In genomic region chr11:58286249-58286648, GRCh38 we compare ENCODE assay signal across 9 cellular contexts. TPM values are rescaled to one million over a fixed set of nuclear protein-coding genes. Genes with fewer than 3 reads are reported as not detected.
A peak's percentile ranks its signal among the peaks of the same experiment; 100 is the strongest.
DNase-seq lines count a peak whose midpoint lies in the region; ATAC-seq and TF ChIP-seq lines count a peak whose summit lies in the region.
"Had no signal": no experiment of that assay in that cellular context is flagged by ENCODE, and none has a peak within 500 bp of the region (broad histone marks: within the 10 kb centered on the region; RNA-seq: fewer than 3 reads in every experiment).

No MANE protein-coding gene starts in this region.

- H3K36me3 ChIP-seq in BJ (ENCODE audit: control insufficient read depth, insufficient read depth, low read length) (no peaks in the 10 kb centered on the region), suprapubic skin (no peaks in the 10 kb centered on the region)
- H3K36me3 ChIP-seq: neutrophil had no signal

- DNase-seq in BJ (ENCODE audit: low read depth) (no peak), RWPE1 (ENCODE audit: low spot score) (peak; percentile 11), foreskin keratinocyte (peak in 1 of 2 donors; percentile 49), suprapubic skin (ENCODE audit: low spot score in 2 of 2) (no peak), NCI-H2227 treated with DMSO at 0.1 percent for 48 hours (lab: John Stamatoyannopoulos, UW) (no peak)
- no peak for DNase-seq in activated T-helper 2 cell treated with anti-CD3 and anti-CD28 coated beads, Interferon-gamma antibody, Interleukin-2, Interleukin-4, amounts not matched to agents 10 μg/mL and 5 μg/mL and 100 μg/mL, durations not matched to agents 14 hours and 24 hours and 36 hours (ENCODE audit: low spot score)

- TF ChIP-seq EP300 in suprapubic skin (IDR thresholded peaks at IDR 0.05), result no peak

- H3K4me1 Mint-ChIP-seq in activated T-helper 2 cell treated with anti-CD3 and anti-CD28 coated beads, Interferon-gamma antibody, Interleukin-2, Interleukin-4, amounts not matched to agents 10 μg/mL and 5 μg/mL and 100 μg/mL, durations not matched to agents 14 hours and 24 hours and 36 hours (ENCODE audit: low read depth), result no peaks in the 10 kb centered on the region

- TF ChIP-seq CTCF in BJ (IDR thresholded peaks at IDR 0.05; ENCODE audit: insufficient read depth, low read depth, low read length) (peak; percentile 75), RWPE1 (conservative IDR thresholded peaks at IDR 0.05; ENCODE audit: low read depth) (peak; percentile 48), foreskin keratinocyte (conservative IDR thresholded peaks at IDR 0.05) (peak; percentile 82), suprapubic skin (IDR thresholded peaks at IDR 0.05) (peak; percentile 20 to 39)

- no peaks in the 10 kb centered on the region for H3K27me3 Mint-ChIP-seq in activated T-helper 2 cell treated with anti-CD3 and anti-CD28 coated beads, Interferon-gamma antibody, Interleukin-2, Interleukin-4, amounts not matched to agents 10 μg/mL and 5 μg/mL and 100 μg/mL, durations not matched to agents 14 hours and 24 hours and 36 hours (ENCODE audit: low read depth)

- no peaks in the 10 kb centered on the region for H3K9me3 Mint-ChIP-seq in activated T-helper 2 cell treated with anti-CD3 and anti-CD28 coated beads, Interferon-gamma antibody, Interleukin-2, Interleukin-4, amounts not matched to agents 10 μg/mL and 5 μg/mL and 100 μg/mL, durations not matched to agents 14 hours and 24 hours and 36 hours

- H3K36me3 Mint-ChIP-seq in activated T-helper 2 cell treated with anti-CD3 and anti-CD28 coated beads, Interferon-gamma antibody, Interleukin-2, Interleukin-4, amounts not matched to agents 10 μg/mL and 5 μg/mL and 100 μg/mL, durations not matched to agents 14 hours and 24 hours and 36 hours (ENCODE audit: low read depth), result no peaks in the 10 kb centered on the region

- no peak overlapping the region for H3K4me3 Mint-ChIP-seq in activated T-helper 2 cell treated with anti-CD3 and anti-CD28 coated beads, Interferon-gamma antibody, Interleukin-2, Interleukin-4, amounts not matched to agents 10 μg/mL and 5 μg/mL and 100 μg/mL, durations not matched to agents 14 hours and 24 hours and 36 hours (ENCODE audit: low read depth)

- peak; percentile 87 for ATAC-seq in GM18508 (IDR thresholded peaks at IDR 0.05; ENCODE audit: insufficient read depth, unreplicated experiment)
- peak; percentile 92 for ATAC-seq in HG03159 (IDR thresholded peaks at IDR 0.05; ENCODE audit: unreplicated experiment)
- ATAC-seq in foreskin keratinocyte, result peak; percentile 86

- H3K4me1 ChIP-seq in foreskin keratinocyte, result no peaks in the 10 kb centered on the region
- H3K4me1 ChIP-seq in suprapubic skin, result no peaks in the 10 kb centered on the region

- H3K4me3 ChIP-seq in BJ (ENCODE audit: low read depth, low read length) (no peak overlapping the region), suprapubic skin (no peak overlapping the region)

- peaks cover 8% of the 10 kb centered on the region for H3K9me3 ChIP-seq in suprapubic skin
- H3K9me3 ChIP-seq: neutrophil had no signal

- TF ChIP-seq POLR2A in suprapubic skin (IDR thresholded peaks at IDR 0.05), result no peak

- no peak overlapping the region for H3K27ac Mint-ChIP-seq in activated T-helper 2 cell treated with anti-CD3 and anti-CD28 coated beads, Interferon-gamma antibody, Interleukin-2, Interleukin-4, amounts not matched to agents 10 μg/mL and 5 μg/mL and 100 μg/mL, durations not matched to agents 14 hours and 24 hours and 36 hours

- CTCF ChIA-PET in BJ (lab: Yijun Ruan, JAX), result interaction anchor here (0.7 to 1.9 kb wide), 21 partner anchors 9 to 535 kb away, joined by 3 to 8 read pairs (median 3); partner anchors contain the start of gene BTBD18
- CTCF ChIA-PET in RWPE1 (lab: Yijun Ruan, JAX), result interaction anchor here (0.5 to 0.7 kb wide), 3 partner anchors 10 to 624 kb away, joined by 3 read pairs; no protein-coding TSS in a partner anchor

- 19% methylated on average over 1 of the region's 1 CpG for WGBS in suprapubic skin

- no peak overlapping the region for H3K27ac ChIP-seq in RWPE1
- no peak overlapping the region for H3K27ac ChIP-seq in foreskin keratinocyte
- H3K27ac ChIP-seq in suprapubic skin, result no peak overlapping the region
- H3K27ac ChIP-seq: neutrophil had no signal

- POLR2A ChIA-PET in BJ (lab: Charles Lee), result interaction anchor here (0.6 kb wide), 1 partner anchor 341 kb away, joined by 3 read pairs; no protein-coding TSS in a partner anchor
- POLR2A ChIA-PET in RWPE1 (lab: Yijun Ruan, JAX; ENCODE audit: low non-redundant PET), result no interaction called here

- H3K27me3 ChIP-seq in BJ (ENCODE audit: control insufficient read depth, insufficient read depth, low read length) (no peaks in the 10 kb centered on the region), foreskin keratinocyte (no peaks in the 10 kb centered on the region), suprapubic skin (no peaks in the 10 kb centered on the region)
- H3K27me3 ChIP-seq: neutrophil had no signal

- intact Hi-C loops in activated T-helper 2 cell treated with anti-CD3 and anti-CD28 coated beads, Interferon-gamma antibody, Interleukin-2, Interleukin-4, amounts not matched to agents 10 μg/mL and 5 μg/mL and 100 μg/mL, durations not matched to agents 14 hours and 24 hours and 36 hours (cut with micrococcal nuclease), result no loop called here

RNA-seq across cellular contexts. Expression of gene OR10W1, which starts 18.2 kb away (rescaled TPM):
- polyA plus RNA-seq in BJ (2011; rRNA removed) (not detected in 2 replicates), foreskin keratinocyte (not detected in 2 replicates)
- not detected in 2 replicates for polyA minus RNA-seq in BJ (2011; rRNA and poly(A)+ RNA removed)
- total RNA-seq in foreskin keratinocyte (not detected in 2 replicates), suprapubic skin (not detected)
- not detected in 2 replicates for total RNA-seq in activated T-helper 2 cell treated with anti-CD3 and anti-CD28 coated beads, Interferon-gamma antibody, Interleukin-2, Interleukin-4, amounts not matched to agents 10 μg/mL and 5 μg/mL and 100 μg/mL, durations not matched to agents 14 hours and 24 hours and 36 hours

RNA-seq across cellular contexts. Expression of gene OR10Q1, which starts 57.5 kb away (rescaled TPM):
- not detected in 2 replicates for polyA plus RNA-seq in BJ (2011; rRNA removed)
- not detected in 2 replicates for polyA minus RNA-seq in BJ (2011; rRNA and poly(A)+ RNA removed)
- total RNA-seq in foreskin keratinocyte, result not detected in 2 replicates
- not detected in 2 replicates for polyA plus RNA-seq in foreskin keratinocyte
- not detected for total RNA-seq in suprapubic skin
- not detected in 2 replicates for total RNA-seq in activated T-helper 2 cell treated with anti-CD3 and anti-CD28 coated beads, Interferon-gamma antibody, Interleukin-2, Interleukin-4, amounts not matched to agents 10 μg/mL and 5 μg/mL and 100 μg/mL, durations not matched to agents 14 hours and 24 hours and 36 hours

Comparison
In these comparisons a context has a peak if more than half of its experiments do, and no peak if none do; other contexts are left out.
1. CTCF ChIP-seq: peak in every context shown above with its lines; median percentile 82 in foreskin keratinocyte; 75 in BJ; 48 in RWPE1; 30 in suprapubic skin.